In the genomic region with DNA sequence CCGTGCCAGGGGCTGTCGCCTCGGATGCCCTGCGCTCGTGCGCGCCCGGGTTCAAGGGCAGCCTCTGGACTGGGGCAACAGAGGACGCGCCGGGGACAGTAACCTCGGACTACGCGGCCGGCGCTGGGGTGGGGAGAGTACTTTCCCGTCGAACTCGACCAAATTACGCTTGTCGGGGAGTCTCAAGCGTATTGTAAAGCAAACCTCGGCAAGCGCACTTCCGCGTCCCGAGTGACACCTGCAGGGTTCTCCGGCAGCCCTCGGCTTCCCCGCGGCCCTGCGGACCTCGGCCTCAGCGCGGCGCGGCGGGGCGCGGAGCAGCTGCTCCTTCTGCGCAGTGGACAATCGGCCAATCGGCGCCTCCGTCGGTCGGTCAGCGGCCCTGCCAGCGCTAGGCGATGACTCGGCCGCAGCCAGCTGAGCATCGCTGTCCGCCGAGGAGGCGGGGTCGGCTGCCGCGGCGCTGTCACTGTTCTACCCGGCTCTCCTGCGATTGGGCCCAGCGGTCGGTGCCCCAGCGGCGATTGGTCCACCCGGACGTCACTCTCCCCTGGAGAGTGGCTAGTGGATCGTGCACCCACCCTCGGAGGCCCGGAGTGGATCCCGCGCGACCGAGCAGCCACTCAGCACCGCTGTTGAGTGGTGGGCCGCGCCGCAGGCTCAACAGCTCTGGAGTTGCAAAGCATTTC, we compare ENCODE assay signal across 8 cellular contexts.
DNase-seq lines count a peak whose midpoint lies in the region; ATAC-seq and TF ChIP-seq lines count a peak whose summit lies in the region.

TSS of gene SLC46A3 (minus strand) at position 433 of the 689 bp plus-strand sequence. CDS start 972 bp downstream, outside the sequence.

- H3K9me3 Mint-ChIP-seq in nephron progenitor cell, result no peaks in the 10 kb centered on the region
- no peaks in the 10 kb centered on the region for H3K9me3 Mint-ChIP-seq in stimulated activated naive CD8-positive, alpha-beta T cell treated with anti-CD3 and anti-CD28 coated beads, Interleukin-15, Interleukin-2, amounts not matched to agents 100 ng/mL and 50 ng/mL, for 24 hours

- POLR2A ChIA-PET in RWPE1 (lab: Yijun Ruan, JAX; ENCODE audit: low non-redundant PET), result no interaction called here

- H3K4me1 ChIP-seq in DND-41 (ENCODE audit: insufficient read depth, low read length), result peaks cover 32% of the 10 kb centered on the region

- H3K4me3 ChIP-seq in DND-41 (ENCODE audit: low read depth in 1 of 2, low read length in 2 of 2) (peak within 1 kb of the TSS; percentile 71 to 87), fibroblast of pulmonary artery (replicated peaks; ENCODE audit: low read depth, low read length) (peak within 1 kb of the TSS; percentile 72)

- peaks cover 10% of the 10 kb centered on the region for H3K36me3 ChIP-seq in DND-41 (ENCODE audit: insufficient read depth, low read length)

- H3K27me3 ChIP-seq in DND-41 (ENCODE audit: insufficient read depth, low read length, poor library complexity), result no peaks in the 10 kb centered on the region

- H3K9me3 ChIP-seq in DND-41 (ENCODE audit: insufficient read depth, low read length, severe bottlenecking), result no peaks in the 10 kb centered on the region

- CTCF ChIA-PET in RWPE1 (lab: Yijun Ruan, JAX), result interaction anchor here (0.6 to 1.4 kb wide), 5 partner anchors 17 to 78 kb away, joined by 3 to 7 read pairs (median 3); no protein-coding TSS in a partner anchor

- peak within 1 kb of the TSS; percentile 87 for H3K4me2 ChIP-seq in DND-41 (ENCODE audit: insufficient read depth, low read length)

- in situ Hi-C loops in KBM-7 (cut with MboI; ENCODE audit: low pct_unique_long_range_greater_than_20kb, low sequenced_read_pairs), result no loop called here

- peak; percentile 99 for ATAC-seq in DND-41 (ENCODE audit: insufficient read depth, low read depth)
- peak; percentile 98 for ATAC-seq in GM21717 (IDR thresholded peaks at IDR 0.05; ENCODE audit: unreplicated experiment)

- peaks cover 8% of the 10 kb centered on the region for H3K4me1 Mint-ChIP-seq in nephron progenitor cell
- H3K4me1 Mint-ChIP-seq in stimulated activated naive CD8-positive, alpha-beta T cell treated with anti-CD3 and anti-CD28 coated beads, Interleukin-15, Interleukin-2, amounts not matched to agents 100 ng/mL and 50 ng/mL, for 24 hours (ENCODE audit: low read depth), result peaks cover 33% of the 10 kb centered on the region

- TF ChIP-seq CTCF in DND-41 (IDR thresholded peaks at IDR 0.05; ENCODE audit: borderline replicate concordance, extremely low read depth, low read length, poor library complexity, severe bottlenecking) (peak; percentile 28), RWPE1 (conservative IDR thresholded peaks at IDR 0.05; ENCODE audit: low read depth) (0 out of 2 replicates have a peak, but pooled peaks have one; percentile 13), fibroblast of pulmonary artery (IDR thresholded peaks at IDR 0.05; ENCODE audit: low read length, missing control alignments) (no peak), nephron progenitor cell (IDR thresholded peaks at IDR 0.05) (no peak)

- no peaks in the 10 kb centered on the region for H3K36me3 Mint-ChIP-seq in nephron progenitor cell (ENCODE audit: low read depth)
- H3K36me3 Mint-ChIP-seq in stimulated activated naive CD8-positive, alpha-beta T cell treated with anti-CD3 and anti-CD28 coated beads, Interleukin-15, Interleukin-2, amounts not matched to agents 100 ng/mL and 50 ng/mL, for 24 hours (ENCODE audit: low read depth), result no peaks in the 10 kb centered on the region

- no peak within 1 kb of the TSS for H3K27ac Mint-ChIP-seq in nephron progenitor cell
- H3K27ac Mint-ChIP-seq in stimulated activated naive CD8-positive, alpha-beta T cell treated with anti-CD3 and anti-CD28 coated beads, Interleukin-15, Interleukin-2, amounts not matched to agents 100 ng/mL and 50 ng/mL, for 24 hours, result peak within 1 kb of the TSS; percentile 94

- H3K79me2 ChIP-seq in DND-41 (ENCODE audit: insufficient read depth, low read length), result peaks cover 6% of the 10 kb centered on the region

- H3K9ac ChIP-seq in DND-41 (ENCODE audit: low read depth, low read length), result peak within 1 kb of the TSS; percentile 74

- peak within 1 kb of the TSS; percentile 81 for H3K27ac ChIP-seq in DND-41 (ENCODE audit: low read length)
- peak within 1 kb of the TSS; percentile 65 for H3K27ac ChIP-seq in RWPE1

- H4K20me1 ChIP-seq in DND-41 (ENCODE audit: insufficient read depth, low read length), result no peaks in the 10 kb centered on the region

- peaks cover 71% of the 10 kb centered on the region for H3K27me3 Mint-ChIP-seq in nephron progenitor cell (ENCODE audit: low read depth, poor library complexity)
- no peaks in the 10 kb centered on the region for H3K27me3 Mint-ChIP-seq in stimulated activated naive CD8-positive, alpha-beta T cell treated with anti-CD3 and anti-CD28 coated beads, Interleukin-15, Interleukin-2, amounts not matched to agents 100 ng/mL and 50 ng/mL, for 24 hours

- peak within 1 kb of the TSS; percentile 90 for H2AFZ ChIP-seq in DND-41 (ENCODE audit: low read depth, low read length)

- peak; percentile 99 for DNase-seq in DND-41
- peak; percentile 96 for DNase-seq in KBM-7
- peak; percentile 98 for DNase-seq in RWPE1 (ENCODE audit: low spot score)
- peak; percentile 98 for DNase-seq in activated effector memory CD4-positive, alpha-beta T cell treated with Interleukin-2 at 50 U/mL for 16 hours
- peak; percentile 99 for DNase-seq in fibroblast of pulmonary artery (ENCODE audit: low read depth)
- peak; percentile 99 for DNase-seq in nephron progenitor cell

- peak within 1 kb of the TSS; percentile 88 for H3K4me3 Mint-ChIP-seq in nephron progenitor cell
- H3K4me3 Mint-ChIP-seq in stimulated activated naive CD8-positive, alpha-beta T cell treated with anti-CD3 and anti-CD28 coated beads, Interleukin-15, Interleukin-2, amounts not matched to agents 100 ng/mL and 50 ng/mL, for 24 hours, result peak within 1 kb of the TSS; percentile 92

Comparison
In these comparisons a context has a peak if more than half of its experiments do, and no peak if none do; other contexts are left out.
1. Peak in every context shown above with its lines: DNase-seq, ATAC-seq, H3K4me3 ChIP-seq and H3K27ac ChIP-seq.
2. CTCF ChIP-seq: peak in DND-41 (single experiment) and RWPE1 (single experiment); none in fibroblast of pulmonary artery (single experiment) and nephron progenitor cell (single experiment).